In the genomic region with DNA sequence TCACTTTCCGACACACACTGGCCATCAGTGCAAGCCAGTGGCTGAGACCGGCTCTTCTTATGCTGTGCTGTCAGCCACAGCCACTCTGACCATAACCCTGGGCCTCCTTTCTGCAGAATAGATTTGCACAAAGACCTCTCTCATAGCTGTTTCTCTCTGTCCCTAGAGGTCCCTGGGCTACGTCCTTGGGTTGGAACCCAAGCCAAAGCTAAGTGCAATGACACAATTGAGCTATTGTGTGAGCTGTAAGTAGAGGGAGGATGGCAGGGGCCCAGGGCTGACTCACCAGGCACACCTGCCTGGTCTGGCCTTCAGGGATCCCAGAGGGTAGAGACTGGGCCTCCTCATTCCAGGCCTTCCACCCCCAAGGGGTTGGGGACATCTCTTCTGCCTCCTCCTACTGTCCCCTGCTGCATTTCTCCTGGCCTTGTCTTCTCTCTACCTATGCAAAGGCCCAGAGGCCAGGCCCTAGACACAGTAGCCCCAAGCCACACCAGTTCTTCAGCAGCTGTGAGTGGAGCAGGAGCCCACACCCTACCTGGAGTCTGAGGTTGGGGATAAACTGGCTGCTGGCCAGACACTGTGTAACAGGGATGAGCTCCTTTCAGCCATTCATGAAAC, we compare ENCODE assay signal across 13 cellular contexts.
DNase-seq lines count a peak whose midpoint lies in the region; ATAC-seq and TF ChIP-seq lines count a peak whose summit lies in the region.
"Had no signal": no experiment of that assay in that cellular context is flagged by ENCODE, and none has a peak within 500 bp of the region (broad histone marks: within the 10 kb centered on the region; RNA-seq: fewer than 3 reads in every experiment).

No MANE protein-coding gene starts in this region.

- no peak overlapping the region for H3K27ac Mint-ChIP-seq in T-helper 2 cell treated with Interferon-gamma antibody and Interleukin-4, amounts not matched to agents 5 μg/mL and 100 μg/mL, for 36 hours

- 52 to 57% methylated on average over 3 of the region's 3 CpGs for WGBS in body of pancreas, 2 donors

- H3K36me3 ChIP-seq in body of pancreas (replicated peaks in 1 of 2; ENCODE audit: insufficient read depth in 1 of 2, low read depth in 2 of 2), result no peaks in the 10 kb centered on the region
- H3K36me3 ChIP-seq: BE2C, cardiac muscle cell, ovary, Peyer's patch had no signal

- H3K4me1 Mint-ChIP-seq in T-helper 2 cell treated with Interferon-gamma antibody and Interleukin-4, amounts not matched to agents 5 μg/mL and 100 μg/mL, for 36 hours (ENCODE audit: low read depth), result peaks cover 7% of the 10 kb centered on the region

- ATAC-seq in body of pancreas (peak; percentile 94), HG02610 (IDR thresholded peaks at IDR 0.05; ENCODE audit: unreplicated experiment) (no peak), GM18861 (IDR thresholded peaks at IDR 0.05; ENCODE audit: unreplicated experiment) (no peak)
- no peak for ATAC-seq in activated CD4-positive, CD25-positive, alpha-beta regulatory T cell treated with anti-CD3 and anti-CD28 coated beads, Interleukin-2, amount 50 U/mL, for 24 hours

- peak overlapping the region; percentile 32 to 75 (median 67) for H3K27ac ChIP-seq in body of pancreas
- H3K27ac ChIP-seq: cardiac muscle cell, ovary, Peyer's patch had no signal

- no peaks in the 10 kb centered on the region for H3K27me3 ChIP-seq in body of pancreas
- H3K27me3 ChIP-seq: BE2C, cardiac muscle cell, ovary, Peyer's patch had no signal

- intact Hi-C loops in body of pancreas (cut with DNase I), result no loop called here

- peaks cover 6% of the 10 kb centered on the region for H3K4me1 ChIP-seq in body of pancreas
- H3K4me1 ChIP-seq: BE2C, Peyer's patch had no signal

- TF ChIP-seq CTCF in body of pancreas (IDR thresholded peaks at IDR 0.05), result no peak

- peak; percentile 89 for DNase-seq in COLO829 (ENCODE audit: low spot score)
- peak; percentile 52 for DNase-seq in NCI-H1092 treated with DMSO at 0.1 percent for 48 hours (lab: John Stamatoyannopoulos, UW)
- peak; percentile 56 to 77 (median 72) for DNase-seq in body of pancreas
- peak; percentile 61 for DNase-seq in kidney tubule cell (ENCODE audit: low spot score)
- no peak for DNase-seq in T-helper 2 cell treated with Interferon-gamma antibody and Interleukin-4, amounts not matched to agents 5 μg/mL and 100 μg/mL, for 36 hours (ENCODE audit: low spot score)
- DNase-seq: GOT3, ovary had no signal

- H3K9me3 Mint-ChIP-seq in T-helper 2 cell treated with Interferon-gamma antibody and Interleukin-4, amounts not matched to agents 5 μg/mL and 100 μg/mL, for 36 hours, result peaks cover 20% of the 10 kb centered on the region

- H3K27me3 Mint-ChIP-seq in T-helper 2 cell treated with Interferon-gamma antibody and Interleukin-4, amounts not matched to agents 5 μg/mL and 100 μg/mL, for 36 hours (ENCODE audit: low read depth), result no peaks in the 10 kb centered on the region

- no peak overlapping the region for H3K4me3 ChIP-seq in body of pancreas
- H3K4me3 ChIP-seq: cardiac muscle cell, ovary, Peyer's patch had no signal

- peaks cover 10% of the 10 kb centered on the region for H3K36me3 Mint-ChIP-seq in T-helper 2 cell treated with Interferon-gamma antibody and Interleukin-4, amounts not matched to agents 5 μg/mL and 100 μg/mL, for 36 hours (ENCODE audit: low read depth)

- no peak overlapping the region for H3K4me3 Mint-ChIP-seq in T-helper 2 cell treated with Interferon-gamma antibody and Interleukin-4, amounts not matched to agents 5 μg/mL and 100 μg/mL, for 36 hours

- no peak for TF ChIP-seq POLR2A in body of pancreas (IDR thresholded peaks at IDR 0.05)

- peaks cover 0 to 7% (median 0%) of the 10 kb centered on the region in 3 donors for H3K9me3 ChIP-seq in body of pancreas
- H3K9me3 ChIP-seq: BE2C, ovary had no signal
